In the genomic region with DNA sequence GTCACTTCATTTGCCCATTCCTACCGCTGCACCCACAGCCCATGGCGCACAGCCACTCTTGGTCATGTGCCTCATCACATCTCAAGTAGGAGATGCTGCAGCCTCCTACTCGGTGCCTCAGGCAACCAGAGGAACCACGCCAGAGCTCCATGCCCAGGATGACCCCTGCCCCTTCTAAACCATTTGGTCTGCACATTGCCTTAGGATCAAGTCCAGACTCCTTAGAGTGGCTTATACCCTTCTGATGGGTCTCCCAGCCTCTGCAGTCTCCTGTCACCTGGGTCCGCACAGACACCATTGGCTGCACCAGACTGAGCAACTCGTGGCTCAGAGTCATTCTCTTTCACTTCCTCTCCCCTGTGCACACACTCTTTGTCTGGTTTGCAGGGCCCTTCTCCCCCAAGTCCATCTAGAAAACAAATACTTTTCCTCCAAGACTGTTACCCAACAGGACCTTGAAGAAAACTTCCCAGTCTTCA, we compare ENCODE assay signal across 8 cellular contexts. TPM values are rescaled to one million over a fixed set of nuclear protein-coding genes. Genes with fewer than 3 reads are reported as not detected.
DNase-seq lines count a peak whose midpoint lies in the region; ATAC-seq and TF ChIP-seq lines count a peak whose summit lies in the region.

No MANE protein-coding gene starts in this region.

- no peak overlapping the region for H3K4me3 ChIP-seq in BLaER1
- no peak overlapping the region for H3K4me3 ChIP-seq in Caco-2 (ENCODE audit: low read depth, low read length)

- CTCF ChIA-PET in Caco-2 (lab: Charles Lee) = no interaction called here

- H3K36me3 ChIP-seq in BLaER1 = no peaks in the 10 kb centered on the region
- no peaks in the 10 kb centered on the region for H3K36me3 ChIP-seq in Caco-2 (ENCODE audit: control insufficient read depth, insufficient read depth, low read length)

- H3K4me1 Mint-ChIP-seq in Caco-2 (ENCODE audit: low read depth, unreplicated experiment) = peaks cover 13% of the 10 kb centered on the region

- no peaks in the 10 kb centered on the region for H3K27me3 Mint-ChIP-seq in Caco-2 (ENCODE audit: insufficient read depth, unreplicated experiment)

- H3K4me2 ChIP-seq in BLaER1 = peak overlapping the region; percentile 55

- no peak for TF ChIP-seq CTCF in Caco-2 (IDR thresholded peaks at IDR 0.05; ENCODE audit: insufficient read depth in 1 of 2, low read depth in 1 of 2, low read length in 1 of 2, severe bottlenecking in 1 of 2, unreplicated experiment in 1 of 2)

- POLR2A ChIA-PET in Caco-2 (lab: Charles Lee) = no interaction called here

- no peaks in the 10 kb centered on the region for H3K36me3 Mint-ChIP-seq in Caco-2 (ENCODE audit: insufficient read depth, unreplicated experiment)

- H3K27me3 ChIP-seq in BLaER1 = no peaks in the 10 kb centered on the region
- no peaks in the 10 kb centered on the region for H3K27me3 ChIP-seq in Caco-2 (replicated peaks; ENCODE audit: control insufficient read depth, insufficient read depth, low read length)

- ATAC-seq in GM19025 (IDR thresholded peaks at IDR 0.05; ENCODE audit: low read depth, unreplicated experiment) (peak; percentile 59), HG03108 (IDR thresholded peaks at IDR 0.05; ENCODE audit: unreplicated experiment) (peak; percentile 48)

- no peak overlapping the region for H3K9ac ChIP-seq in BLaER1

- intact Hi-C loops in Caco-2 (cut with micrococcal nuclease; ENCODE audit: unreplicated experiment) = loop anchor here (5.0 kb wide), 2 partner anchors 62 to 252 kb away; partner anchors contain the start of gene DDX20

- peak; percentile 43 to 51 for DNase-seq in activated T-cell treated with anti-CD3 and anti-CD28 coated beads, Interleukin-2, amount 50 U/mL, for 48 hours
- DNase-seq in substantia nigra (lab: John Stamatoyannopoulos, UW) (peak in 9 of 49 donors; percentile 20 to 59 (median 35)), Caco-2 (no peak), NCI-H510A treated with DMSO at 0.1 percent for 48 hours (lab: John Stamatoyannopoulos, UW) (no peak), cerebellar cortex (ENCODE audit: low spot score) (no peak)

- H3K9me3 ChIP-seq in BLaER1 = no peaks in the 10 kb centered on the region
- H3K9me3 ChIP-seq in Caco-2 = no peaks in the 10 kb centered on the region

- H3K4me3 Mint-ChIP-seq in Caco-2 (ENCODE audit: unreplicated experiment) = no peak overlapping the region

- H3K27ac Mint-ChIP-seq in Caco-2 (ENCODE audit: unreplicated experiment) = no peak overlapping the region

- H3K27ac ChIP-seq in BLaER1 = peak overlapping the region; percentile 58
- H3K27ac ChIP-seq in substantia nigra (ENCODE audit: low read depth, low read length, poor library complexity, severe bottlenecking) = peak overlapping the region; percentile 7

- no peaks in the 10 kb centered on the region for H3K9me3 Mint-ChIP-seq in Caco-2 (ENCODE audit: unreplicated experiment)

- H4K20me1 ChIP-seq in BLaER1 = no peaks in the 10 kb centered on the region

- no TSS peak for BruUV-seq in Caco-2 (replicated peaks; lab: Mats Ljungman, UMichigan)

- H3K4me1 ChIP-seq in BLaER1 = peaks cover 66% of the 10 kb centered on the region
- H3K4me1 ChIP-seq in Caco-2 = peaks cover 23% of the 10 kb centered on the region

RNA-seq across cellular contexts. Expression of gene ADORA3, which starts 2.2 kb away (rescaled TPM):
- total RNA-seq in Caco-2 (2022) = not detected in 2 replicates

RNA-seq across cellular contexts. Expression of gene TMIGD3, which starts 2.2 kb away (rescaled TPM):
- 0.35 and 0.88 TPM in 2 replicates for total RNA-seq in Caco-2 (2022)

RNA-seq across cellular contexts. Expression of gene C1orf162, which starts 31.9 kb away (rescaled TPM):
- total RNA-seq in Caco-2 (2022) = 0.63 and 0.66 TPM in 2 replicates

RNA-seq across cellular contexts. Expression of gene ATP5PB, which starts 56.4 kb away (rescaled TPM):
- 194 and 219 TPM in 2 replicates for total RNA-seq in Caco-2 (2022)

RNA-seq across cellular contexts. Expression of gene WDR77, which starts 56.6 kb away (rescaled TPM):
- 30.1 and 31.9 TPM in 2 replicates for total RNA-seq in Caco-2 (2022)

Comparison
In these comparisons a context has a peak if more than half of its experiments do, and no peak if none do; other contexts are left out.
1. DNase-seq: peak in activated T-cell treated with anti-CD3 and anti-CD28 coated beads, Interleukin-2, amount 50 U/mL, for 48 hours (2 of 2); none in Caco-2 (0 of 2), NCI-H510A treated with DMSO at 0.1 percent for 48 hours (single experiment) and cerebellar cortex (single experiment).